1 cellular context compared by ENCODE assay signal in genomic region chr1:100362821-100363466, GRCh38.
TF ChIP-seq lines count a peak whose summit lies in the region.

No MANE protein-coding gene starts in this region.

TF ChIP-seq in H1, 55 proteins besides CTCF, POLR2A, EP300 and RAD21:
- TF ChIP-seq TAF1 (IDR thresholded peaks at IDR 0.05; ENCODE audit: low read depth, low read length) = peak; percentile 50; the same call in 1 of the 2 replicates
- peak; percentile 77 for TF ChIP-seq TBP (IDR thresholded peaks at IDR 0.05; ENCODE audit: low read depth, low read length)
- peak; percentile 43; the same call in 1 of the 2 replicates for TF ChIP-seq POLR2AphosphoS5 (IDR thresholded peaks at IDR 0.05; ENCODE audit: low read depth, low read length)
- TF ChIP-seq GABPA (IDR thresholded peaks at IDR 0.05; ENCODE audit: borderline replicate concordance, insufficient read depth, low read length) = no peak
- 0 out of 2 replicates have a peak, but pooled peaks have one; percentile 40 for TF ChIP-seq YY1 (IDR thresholded peaks at IDR 0.05; ENCODE audit: low read depth, low read length)
